In genomic region chr14:100407376-100408102, GRCh38 we compare ENCODE assay signal across 18 cellular contexts. TPM values are rescaled to one million over a fixed set of nuclear protein-coding genes. Genes with fewer than 3 reads are reported as not detected.
DNase-seq lines count a peak whose midpoint lies in the region; ATAC-seq and TF ChIP-seq lines count a peak whose summit lies in the region.
"Had no signal": no experiment of that assay in that cellular context is flagged by ENCODE, and none has a peak within 500 bp of the region (broad histone marks: within the 10 kb centered on the region; RNA-seq: fewer than 3 reads in every experiment).

No MANE protein-coding gene starts in this region.

- no peaks in the 10 kb centered on the region for H3K27me3 ChIP-seq in HCT116 (ENCODE audit: insufficient read depth, low read length)
- no peaks in the 10 kb centered on the region for H3K27me3 ChIP-seq in spleen (replicated peaks in 1 of 7)
- H3K27me3 ChIP-seq: right atrium auricular region, SJSA1 had no signal

- TF ChIP-seq POLR2A in HCT116 (IDR thresholded peaks at IDR 0.05; ENCODE audit: borderline replicate concordance, extremely low read depth, insufficient read depth, insufficient read length) (no peak), spleen (IDR thresholded peaks at IDR 0.05) (no peak)

- peak overlapping the region; percentile 75 for H3K4me2 ChIP-seq in HCT116 (ENCODE audit: low read length)

- no peaks in the 10 kb centered on the region for H4K20me1 ChIP-seq in HCT116 (ENCODE audit: insufficient read depth)

- intact Hi-C loops in CD14-positive monocyte (cut with micrococcal nuclease) (no loop called here), HCT116 (cut with micrococcal nuclease) (no loop called here), spleen (cut with DNase I; ENCODE audit: low total_unique reads) (no loop called here)

- POLR2A ChIA-PET in HCT116 (lab: Charles Lee) = no interaction called here

- RAD21 ChIA-PET in HCT116 (lab: Charles Lee; ENCODE audit: low non-redundant PET in 1 of 2, low total read pairs in 2 of 2, uncharacterized antibody in 2 of 2, unreplicated experiment in 2 of 2) = no interaction called here

- H3K9ac ChIP-seq in HCT116 (ENCODE audit: low read length) = no peak overlapping the region

- no peak for TF ChIP-seq RAD21 in HCT116 (IDR thresholded peaks at IDR 0.05; ENCODE audit: low read depth)

- H3K4me1 ChIP-seq in HCT116 (ENCODE audit: control insufficient read depth in 1 of 2, insufficient read depth in 2 of 2, low read length in 2 of 2) = peaks cover 31 to 43% of the 10 kb centered on the region in 2 experiments
- peaks cover 0 to 45% (median 26%) of the 10 kb centered on the region in 6 donors for H3K4me1 ChIP-seq in spleen
- H3K4me1 ChIP-seq: HAP-1 had no signal

- H3K4me3 Mint-ChIP-seq in CD14-positive monocyte = peak overlapping the region in 1 of 2 donors; percentile 31
- no peak overlapping the region for H3K4me3 Mint-ChIP-seq in central memory CD8-positive, alpha-beta T cell
- H3K4me3 Mint-ChIP-seq in natural killer cell treated with Interleukin-12 subunit alpha and Interleukin-12 subunit beta and Interleukin-15 and Interleukin-18, amount 100 ng/mL, for 72 hours = peak overlapping the region; percentile 76

- DNase-seq in CD14-positive monocyte (ENCODE audit: low spot score) (no peak), HCT116 (ENCODE audit: low read depth, low spot score) (no peak), activated gamma-delta T cell treated with Interleukin-2 at 50 U/mL for 16 hours (no peak), spleen (no peak), SIG-M5 (lab: John Stamatoyannopoulos, UW) (no peak)
- no peak for DNase-seq in central memory CD8-positive, alpha-beta T cell (ENCODE audit: low spot score in 2 of 2)
- no peak for DNase-seq in natural killer cell treated with Interleukin-12 subunit alpha and Interleukin-12 subunit beta and Interleukin-15 and Interleukin-18, amount 100 ng/mL, for 72 hours (ENCODE audit: low spot score)
- DNase-seq: activated CD4-positive, alpha-beta T cell treated with anti-CD3 and anti-CD28 coated beads, Interleukin-2, amount 50 U/mL, for 48 hours; DMS 273 treated with DMSO at 0.1 percent for 48 hours; erythroblast; NCI-H187; NCI-H446; substantia nigra had no signal

- CTCF ChIA-PET in HCT116 (lab: Charles Lee) = interaction anchor here (0.6 to 1.8 kb wide), 4 partner anchors 10 to 238 kb away, joined by 3 to 8 read pairs (median 6); no protein-coding TSS in a partner anchor

- no peaks in the 10 kb centered on the region for H3K79me2 ChIP-seq in HCT116 (ENCODE audit: insufficient read depth, low read length)

- no peak overlapping the region for H3K4me3 ChIP-seq in HCT116 (replicated peaks in 1 of 2; ENCODE audit: low read depth in 1 of 2, low read length in 2 of 2)
- no peak overlapping the region for H3K4me3 ChIP-seq in spleen
- H3K4me3 ChIP-seq: coronary artery, HAP-1, right atrium auricular region, SJSA1 had no signal

- H3K9me3 ChIP-seq in HCT116 (ENCODE audit: control insufficient read depth in 1 of 2, insufficient read depth in 1 of 2, low read depth in 1 of 2, low read length in 2 of 2) = no peaks in the 10 kb centered on the region
- H3K9me3 ChIP-seq in spleen = no peaks in the 10 kb centered on the region
- H3K9me3 ChIP-seq: HAP-1, right atrium auricular region, SJSA1 had no signal

- H3K9me2 ChIP-seq in HCT116 (ENCODE audit: insufficient read depth) = no peaks in the 10 kb centered on the region

- no peak overlapping the region; the same call in 1 of the 2 replicates for H3K27ac ChIP-seq in HCT116 (ENCODE audit: low read depth, low read length)
- peak overlapping the region in 2 of 8 donors; percentile 9 to 45 for H3K27ac ChIP-seq in spleen
- H3K27ac ChIP-seq: coronary artery, right atrium auricular region had no signal

- H3K36me3 ChIP-seq in HCT116 (ENCODE audit: control insufficient read depth in 1 of 2, insufficient read depth in 2 of 2, low read length in 2 of 2) (no peaks in the 10 kb centered on the region), spleen (no peaks in the 10 kb centered on the region)
- H3K36me3 ChIP-seq: HAP-1, right atrium auricular region, SJSA1 had no signal

- peak overlapping the region; percentile 88 to 97 (median 96) for H3K27ac Mint-ChIP-seq in CD14-positive monocyte
- H3K27ac Mint-ChIP-seq in central memory CD8-positive, alpha-beta T cell (ENCODE audit: low read depth) = peak overlapping the region; percentile 78
- H3K27ac Mint-ChIP-seq in natural killer cell treated with Interleukin-12 subunit alpha and Interleukin-12 subunit beta and Interleukin-15 and Interleukin-18, amount 100 ng/mL, for 72 hours = peak overlapping the region; percentile 46 to 83

- H3K36me3 Mint-ChIP-seq in CD14-positive monocyte = peaks cover 7 to 18% of the 10 kb centered on the region in 2 donors
- peaks cover 4% of the 10 kb centered on the region for H3K36me3 Mint-ChIP-seq in central memory CD8-positive, alpha-beta T cell (ENCODE audit: insufficient read depth)
- H3K36me3 Mint-ChIP-seq in natural killer cell treated with Interleukin-12 subunit alpha and Interleukin-12 subunit beta and Interleukin-15 and Interleukin-18, amount 100 ng/mL, for 72 hours = no peaks in the 10 kb centered on the region

- peaks cover 52% of the 10 kb centered on the region for H3K4me1 Mint-ChIP-seq in CD14-positive monocyte
- peaks cover 45% of the 10 kb centered on the region for H3K4me1 Mint-ChIP-seq in central memory CD8-positive, alpha-beta T cell
- peaks cover 50 to 67% of the 10 kb centered on the region in 2 donors for H3K4me1 Mint-ChIP-seq in natural killer cell treated with Interleukin-12 subunit alpha and Interleukin-12 subunit beta and Interleukin-15 and Interleukin-18, amount 100 ng/mL, for 72 hours (ENCODE audit: low read depth in 2 of 2)

- no TSS peak for BruUV-seq in HCT116 (replicated peaks; lab: Mats Ljungman, UMichigan)

- ATAC-seq in HCT116 (0 out of 2 replicates have a peak, but pooled peaks have one; percentile 4), GM21381 (IDR thresholded peaks at IDR 0.05; ENCODE audit: unreplicated experiment) (no peak)
- no peak for ATAC-seq in central memory CD8-positive, alpha-beta T cell (replicated peaks; ENCODE audit: extremely low read depth, poor library complexity, severe bottlenecking)
- ATAC-seq in natural killer cell treated with Interleukin-12 subunit alpha and Interleukin-12 subunit beta and Interleukin-15 and Interleukin-18, amount 100 ng/mL, for 72 hours = no peak

- H3K9me3 Mint-ChIP-seq in CD14-positive monocyte = no peaks in the 10 kb centered on the region
- H3K9me3 Mint-ChIP-seq in central memory CD8-positive, alpha-beta T cell = no peaks in the 10 kb centered on the region
- no peaks in the 10 kb centered on the region for H3K9me3 Mint-ChIP-seq in natural killer cell treated with Interleukin-12 subunit alpha and Interleukin-12 subunit beta and Interleukin-15 and Interleukin-18, amount 100 ng/mL, for 72 hours

- WGBS in spleen, 5 donors = 91 to 97% (median 92%) methylated on average over 11 of the region's 11 CpGs

- TF ChIP-seq CTCF in CD14-positive monocyte (IDR thresholded peaks at IDR 0.05) (no peak), HCT116 (IDR thresholded peaks at IDR 0.05 in 2 of 3, conservative IDR thresholded peaks at IDR 0.05 in 1 of 3; ENCODE audit: borderline replicate concordance in 1 of 3, insufficient read depth in 1 of 3, low read depth in 2 of 3, low read length in 2 of 3) (no peak), spleen (IDR thresholded peaks at IDR 0.05 in 8 of 11, conservative IDR thresholded peaks at IDR 0.05 in 3 of 11) (no peak)

- no peak overlapping the region for H2AFZ ChIP-seq in HCT116 (ENCODE audit: low read depth, low read length, poor library complexity, severe bottlenecking)

- H3K27me3 Mint-ChIP-seq in CD14-positive monocyte (ENCODE audit: low read depth in 3 of 3) = no peaks in the 10 kb centered on the region
- no peaks in the 10 kb centered on the region for H3K27me3 Mint-ChIP-seq in central memory CD8-positive, alpha-beta T cell
- no peaks in the 10 kb centered on the region for H3K27me3 Mint-ChIP-seq in natural killer cell treated with Interleukin-12 subunit alpha and Interleukin-12 subunit beta and Interleukin-15 and Interleukin-18, amount 100 ng/mL, for 72 hours

TF ChIP-seq in HCT116, 20 proteins besides CTCF, POLR2A, EP300 and RAD21:
- TF ChIP-seq CEBPB (IDR thresholded peaks at IDR 0.05; ENCODE audit: low read depth) (no peak), YY1 (IDR thresholded peaks at IDR 0.05; ENCODE audit: extremely low read depth, insufficient replicate concordance, low read depth, low read length) (no peak), ATF3 (IDR thresholded peaks at IDR 0.05) (no peak), POLR2AphosphoS5 (IDR thresholded peaks at IDR 0.05; ENCODE audit: low read depth, low read length) (no peak), EGR1 (IDR thresholded peaks at IDR 0.05; ENCODE audit: low read depth) (no peak)

RNA-seq across cellular contexts. Expression of gene WDR25, which starts 31.3 kb away (rescaled TPM):
- polyA plus RNA-seq in CD14-positive monocyte = 10 to 100 TPM; 10.2 to 12.8 TPM
- total RNA-seq in HCT116 (2021; ENCODE audit: unreplicated experiment) = 6.6 TPM
- 7.1 and 8.3 TPM in 2 replicates for polyA plus RNA-seq in HCT116 (2012)
- total RNA-seq in natural killer cell treated with Interleukin-12 subunit alpha and Interleukin-12 subunit beta and Interleukin-15 and Interleukin-18, amount 100 ng/mL, for 72 hours = 1 to 10 TPM; 6.4 to 7.0 TPM
- 10 to 100 TPM in 2 of 7 donors, 1 to 10 TPM in 5; 4.4 to 20.9 (median 9.9) TPM for total RNA-seq in spleen
- 1 to 10 TPM; 4.8 to 6.9 (median 4.8) TPM for polyA plus RNA-seq in spleen
